ENCODE assay signal across 19 cellular contexts in the genomic region with DNA sequence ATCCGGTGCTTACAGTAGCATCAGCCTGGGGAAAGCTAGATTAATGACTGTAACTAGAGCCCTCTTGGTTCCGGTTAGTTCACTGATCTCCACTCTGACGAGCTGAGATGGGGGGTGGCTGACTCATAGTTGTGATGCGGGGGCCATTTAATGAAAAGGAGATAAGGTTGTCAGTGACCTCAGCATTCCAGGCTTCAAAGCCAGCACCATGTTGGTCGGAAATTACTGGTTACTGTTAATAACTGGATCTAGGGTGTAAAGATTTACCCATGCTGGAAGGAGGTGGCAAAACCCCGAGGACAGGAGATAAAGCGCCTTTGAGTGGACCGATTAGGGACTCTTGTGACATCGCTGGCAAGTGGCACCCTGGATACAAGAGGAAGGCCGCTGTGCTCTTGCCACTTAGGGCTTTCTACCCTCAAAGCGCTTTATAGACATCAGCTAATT. TPM values are rescaled to one million over a fixed set of nuclear protein-coding genes. Genes with fewer than 3 reads are reported as not detected.
A peak's percentile ranks its signal among the peaks of the same experiment; 100 is the strongest.
DNase-seq lines count a peak whose midpoint lies in the region; ATAC-seq and TF ChIP-seq lines count a peak whose summit lies in the region.
"Had no signal": no experiment of that assay in that cellular context is flagged by ENCODE, and none has a peak within 500 bp of the region (broad histone marks: within the 10 kb centered on the region; RNA-seq: fewer than 3 reads in every experiment).

No MANE protein-coding gene starts in this region.

- H4K20me1 ChIP-seq in PC-9 (ENCODE audit: insufficient read depth), result no peaks in the 10 kb centered on the region

- TF ChIP-seq CTCF in PC-9 (conservative IDR thresholded peaks at IDR 0.05), result no peak
- no peak for TF ChIP-seq CTCF in endodermal cell (conservative IDR thresholded peaks at IDR 0.05)
- no peak for TF ChIP-seq CTCF in sigmoid colon (IDR thresholded peaks at IDR 0.05)
- TF ChIP-seq CTCF in foreskin keratinocyte (conservative IDR thresholded peaks at IDR 0.05), result no peak

- peak overlapping the region; percentile 66 for H3K4me2 ChIP-seq in PC-9

- H3K9ac ChIP-seq in endodermal cell (ENCODE audit: extremely low read depth, low read length, poor library complexity, severe bottlenecking), result no peak overlapping the region

- DNase-seq in HK-2 (ENCODE audit: unreplicated experiment), result peak; percentile 57
- DNase-seq in PC-9, result peak; percentile 60 to 85
- peak; percentile 44 for DNase-seq in endodermal cell
- peak; percentile 28 for DNase-seq in sigmoid colon
- DNase-seq in germinal center (ENCODE audit: low spot score), result no peak
- no peak for DNase-seq in NCI-H1105 treated with DMSO at 0.1 percent for 48 hours (lab: John Stamatoyannopoulos, UW)
- no peak for DNase-seq in foreskin keratinocyte
- DNase-seq: activated CD4-positive, alpha-beta memory T cell treated with anti-CD3 and anti-CD28 coated beads for 36 hours; activated T-cell treated with anti-CD3 and anti-CD28 coated beads, Interleukin-2, amount 50 U/mL, for 48 hours; BE2C; DMS 273 treated with DMSO at 0.1 percent for 48 hours; hypothalamus; KG1; left colon; mucosa of descending colon; NCI-H526 treated with DMSO at 0.1 percent for 48 hours; stimulated activated naive CD4-positive, alpha-beta T cell; transverse colon had no signal

- no peak overlapping the region for H3K27ac Mint-ChIP-seq in endodermal cell
- H3K27ac Mint-ChIP-seq: activated CD4-positive, alpha-beta memory T cell treated with anti-CD3 and anti-CD28 coated beads for 36 hours; activated naive CD4-positive, alpha-beta T cell treated with anti-CD3 and anti-CD28 coated beads, Interleukin-2, amount 50 U/mL, for 72 hours had no signal

- POLR2A ChIA-PET in PC-9 (lab: Charles Lee; ENCODE audit: unreplicated experiment), result interaction anchor here (0.6 to 0.7 kb wide), 2 partner anchors 49 to 165 kb away, joined by 3 to 6 read pairs; no protein-coding TSS in a partner anchor

- intact Hi-C loops in PC-9 (cut with micrococcal nuclease; ENCODE audit: unreplicated experiment), result no loop called here
- intact Hi-C loops in sigmoid colon (cut with DNase I), result no loop called here

- TF ChIP-seq POLR2A in sigmoid colon (IDR thresholded peaks at IDR 0.05), result no peak

- H3K4me3 Mint-ChIP-seq in endodermal cell, result no peak overlapping the region
- H3K4me3 Mint-ChIP-seq: activated CD4-positive, alpha-beta memory T cell treated with anti-CD3 and anti-CD28 coated beads for 36 hours had no signal

- TF ChIP-seq EP300 in sigmoid colon (IDR thresholded peaks at IDR 0.05), result no peak

- H3K27me3 ChIP-seq in PC-9 (ENCODE audit: insufficient read depth, low read depth) (no peaks in the 10 kb centered on the region), endodermal cell (ENCODE audit: control insufficient read depth, insufficient read depth, low read length, poor library complexity, severe bottlenecking) (peaks cover 25% of the 10 kb centered on the region), sigmoid colon (peaks cover 23 to 62% (median 44%) of the 10 kb centered on the region in 3 donors), foreskin keratinocyte (peaks cover 17% of the 10 kb centered on the region)

- H3K27me3 Mint-ChIP-seq in endodermal cell (ENCODE audit: insufficient read depth), result peaks cover 39% of the 10 kb centered on the region

- no peaks in the 10 kb centered on the region for H3K79me2 ChIP-seq in PC-9 (ENCODE audit: low read depth)

- H3K4me3 ChIP-seq in PC-9 (no peak overlapping the region; the same call in 1 of the 2 replicates), endodermal cell (ENCODE audit: low read length) (no peak overlapping the region), sigmoid colon (no peak overlapping the region)
- H3K4me3 ChIP-seq: mucosa of descending colon, transverse colon had no signal

- no peaks in the 10 kb centered on the region for H3K9me3 ChIP-seq in PC-9 (ENCODE audit: insufficient read depth, low read depth)
- no peaks in the 10 kb centered on the region for H3K9me3 ChIP-seq in endodermal cell (ENCODE audit: control insufficient read depth, low read length)
- H3K9me3 ChIP-seq in sigmoid colon, result no peaks in the 10 kb centered on the region
- H3K9me3 ChIP-seq: BE2C, mucosa of descending colon, transverse colon had no signal

- WGBS in endodermal cell (ENCODE audit: insufficient coverage in 1 of 2, insufficient read length in 1 of 2), 2 experiments, result 87% methylated on average over 6 to 11 of the region's 11 CpGs
- 94% methylated on average over 11 of the region's 11 CpGs for WGBS in sigmoid colon, 2 donors

- peaks cover 41% of the 10 kb centered on the region for H3K4me1 ChIP-seq in PC-9 (replicated peaks; ENCODE audit: insufficient read depth)
- peaks cover 13% of the 10 kb centered on the region for H3K4me1 ChIP-seq in endodermal cell (ENCODE audit: control insufficient read depth, insufficient read depth, low read length)
- no peaks in the 10 kb centered on the region for H3K4me1 ChIP-seq in sigmoid colon
- no peaks in the 10 kb centered on the region for H3K4me1 ChIP-seq in foreskin keratinocyte

- CTCF ChIA-PET in PC-9 (lab: Charles Lee), result interaction anchor here (0.6 to 1.1 kb wide), 3 partner anchors 19 to 263 kb away, joined by 3 to 4 read pairs (median 3); no protein-coding TSS in a partner anchor

- H3K9me3 Mint-ChIP-seq in endodermal cell, result no peaks in the 10 kb centered on the region
- H3K9me3 Mint-ChIP-seq: activated CD4-positive, alpha-beta memory T cell treated with anti-CD3 and anti-CD28 coated beads for 36 hours; activated naive CD4-positive, alpha-beta T cell treated with anti-CD3 and anti-CD28 coated beads, Interleukin-2, amount 50 U/mL, for 72 hours had no signal

- no TSS peak for BruUV-seq in PC-9 (replicated peaks; lab: Mats Ljungman, UMichigan)

- H3F3A ChIP-seq in PC-9 (ENCODE audit: insufficient read depth, low read depth), result peaks cover 34% of the 10 kb centered on the region

- H3K27ac ChIP-seq in PC-9, result peak overlapping the region; percentile 79
- H3K27ac ChIP-seq in endodermal cell (ENCODE audit: low read depth, low read length), result no peak overlapping the region
- H3K27ac ChIP-seq in sigmoid colon, result no peak overlapping the region
- no peak overlapping the region for H3K27ac ChIP-seq in foreskin keratinocyte
- H3K27ac ChIP-seq: transverse colon had no signal

- no peak for ATAC-seq in foreskin keratinocyte
- ATAC-seq: activated naive CD4-positive, alpha-beta T cell treated with anti-CD3 and anti-CD28 coated beads, Interleukin-2, amount 50 U/mL, for 72 hours; left colon; mucosa of descending colon had no signal

- H3K9me2 ChIP-seq in PC-9 (ENCODE audit: insufficient read depth), result no peaks in the 10 kb centered on the region

- H3K36me3 ChIP-seq in PC-9 (ENCODE audit: low read depth) (no peaks in the 10 kb centered on the region), endodermal cell (ENCODE audit: control insufficient read depth, insufficient read depth, low read length) (no peaks in the 10 kb centered on the region), sigmoid colon (no peaks in the 10 kb centered on the region)
- H3K36me3 ChIP-seq: BE2C, transverse colon had no signal

- H3K36me3 Mint-ChIP-seq in endodermal cell (ENCODE audit: low read depth), result no peaks in the 10 kb centered on the region

- peaks cover 8% of the 10 kb centered on the region for H3K4me1 Mint-ChIP-seq in endodermal cell

- no peak overlapping the region for H2AFZ ChIP-seq in PC-9

RNA-seq across cellular contexts. Expression of a gene that starts 21.1 kb away (rescaled TPM):
- total RNA-seq in PC-9 (2021) (16.2 and 18.6 TPM in 2 replicates), endodermal cell (10 to 100 TPM in 1 of 2 donors, 1 to 10 TPM in 1; 7.1 to 10.1 TPM), sigmoid colon (1 to 10 TPM; 1.5 to 3.0 (median 1.8) TPM), foreskin keratinocyte (3.5 and 5.0 TPM in 2 replicates)
- 2.5 TPM for polyA plus RNA-seq in endodermal cell (2013, experiment 1 of 2)
- 2.4 TPM for polyA plus RNA-seq in endodermal cell (2013, experiment 2 of 2)
- polyA plus RNA-seq in sigmoid colon (under 1 TPM in 2 of 3 donors, not detected in 1; 0.60 to 0.70 TPM), foreskin keratinocyte (1.7 and 3.0 TPM in 2 replicates)

Comparison
In these comparisons a context has a peak if more than half of its experiments do, and no peak if none do; other contexts are left out.
1. DNase-seq: peak in HK-2 (single experiment), PC-9 (2 of 2), endodermal cell (single experiment) and sigmoid colon (single experiment); none in germinal center (single experiment), NCI-H1105 treated with DMSO at 0.1 percent for 48 hours (single experiment) and foreskin keratinocyte (0 of 2).